Comparison of ENCODE assay signal across 1 cellular context in genomic region chr12:6685814-6686213, GRCh38.
TF ChIP-seq lines count a peak whose summit lies in the region.

No MANE protein-coding gene starts in this region.

TF ChIP-seq in GM12878, 131 proteins besides CTCF, POLR2A, EP300 and RAD21:
- TF ChIP-seq PML (IDR thresholded peaks at IDR 0.05; ENCODE audit: low read length) = no peak
- no peak for TF ChIP-seq NFXL1 (IDR thresholded peaks at IDR 0.05; ENCODE audit: borderline replicate concordance)
- TF ChIP-seq EZH2 (IDR thresholded peaks at IDR 0.05; ENCODE audit: borderline replicate concordance, control insufficient read depth, low read depth, low read length) = no peak
- no peak for TF ChIP-seq NKRF (conservative IDR thresholded peaks at IDR 0.05)
- TF ChIP-seq ZBTB33 (IDR thresholded peaks at IDR 0.05) = no peak
- TF ChIP-seq IKZF2 (IDR thresholded peaks at IDR 0.05) = no peak
- no peak for TF ChIP-seq STAT3 (IDR thresholded peaks at IDR 0.05; ENCODE audit: low read depth, low read length)
- TF ChIP-seq TAF1 (IDR thresholded peaks at IDR 0.05; ENCODE audit: borderline replicate concordance, low read depth, low read length) = no peak
- no peak for TF ChIP-seq CEBPZ (IDR thresholded peaks at IDR 0.05; ENCODE audit: low read depth, low read length)
- no peak for TF ChIP-seq CHD1 (IDR thresholded peaks at IDR 0.05; ENCODE audit: low read depth, low read length)
- TF ChIP-seq POU2F2 (IDR thresholded peaks at IDR 0.05; ENCODE audit: borderline replicate concordance, low read depth, low read length) = no peak
- TF ChIP-seq GATAD2B (conservative IDR thresholded peaks at IDR 0.05; ENCODE audit: low read depth) = no peak
- TF ChIP-seq MYB (IDR thresholded peaks at IDR 0.05; ENCODE audit: borderline replicate concordance, low read depth, low read length) = no peak
- no peak for TF ChIP-seq SMARCA5 (IDR thresholded peaks at IDR 0.05)
- TF ChIP-seq TCF12 (IDR thresholded peaks at IDR 0.05; ENCODE audit: low read depth, low read length) = no peak
- no peak for TF ChIP-seq NR2F1 (conservative IDR thresholded peaks at IDR 0.05)
- TF ChIP-seq ZNF24 (IDR thresholded peaks at IDR 0.05) = no peak
- TF ChIP-seq MYC (IDR thresholded peaks at IDR 0.05; ENCODE audit: insufficient read depth, insufficient read length, insufficient replicate concordance, low read length, severe bottlenecking) = no peak
- no peak for TF ChIP-seq CREM (IDR thresholded peaks at IDR 0.05; ENCODE audit: low read depth)
